ENCODE assay signal across 1 cellular context in genomic region chr15:40823572-40824343, GRCh38.
TF ChIP-seq lines count a peak whose summit lies in the region.

No MANE protein-coding gene starts in this region.

TF ChIP-seq in HepG2, 621 proteins besides CTCF, POLR2A, EP300 and RAD21 (continues in another document):
- 0 out of 2 replicates have a peak, but pooled peaks have one; percentile 41 for TF ChIP-seq HHEX (CRISPR knock-in tag; IDR thresholded peaks at IDR 0.05)
- TF ChIP-seq RERE (CRISPR knock-in tag; IDR thresholded peaks at IDR 0.05; ENCODE audit: low read depth) = peak; percentile 81; the same call in 1 of the 2 replicates
- peak; percentile 93 for TF ChIP-seq CEBPB (IDR thresholded peaks at IDR 0.05; ENCODE audit: borderline replicate concordance, low read depth, low read length)
- TF ChIP-seq NCOA2 (CRISPR knock-in tag; IDR thresholded peaks at IDR 0.05) = peak; percentile 27; the same call in 1 of the 2 replicates
- TF ChIP-seq THAP11 (CRISPR knock-in tag; IDR thresholded peaks at IDR 0.05) = peak; percentile 80
- no peak for TF ChIP-seq FOXP1 (IDR thresholded peaks at IDR 0.05)
- TF ChIP-seq FOXP1 (CRISPR knock-in tag; IDR thresholded peaks at IDR 0.05) = peak; percentile 40; the same call in 1 of the 2 replicates
- TF ChIP-seq ZKSCAN8 (CRISPR knock-in tag; IDR thresholded peaks at IDR 0.05; ENCODE audit: borderline replicate concordance) = peak; percentile 37; the same call in 1 of the 2 replicates
- TF ChIP-seq KDM6A (CRISPR knock-in tag; IDR thresholded peaks at IDR 0.05; ENCODE audit: low read depth) = no peak
- TF ChIP-seq ATF4 (CRISPR knock-in tag; IDR thresholded peaks at IDR 0.05) = peak in 1 of 2 experiments; percentile 73; a peak in 2 of 4 replicates
- no peak for TF ChIP-seq RBFOX2 (IDR thresholded peaks at IDR 0.05; ENCODE audit: low read depth, low read length)
- peak; percentile 67 for TF ChIP-seq SAP130 (CRISPR knock-in tag; IDR thresholded peaks at IDR 0.05; ENCODE audit: low read depth)
- TF ChIP-seq HOXA3 (CRISPR knock-in tag; IDR thresholded peaks at IDR 0.05) = no peak
- 0 out of 2 replicates have a peak, but pooled peaks have one; percentile 49 for TF ChIP-seq EHMT2 (IDR thresholded peaks at IDR 0.05; ENCODE audit: borderline replicate concordance, low read depth, low read length)
- peak; percentile 38; the same call in 1 of the 2 replicates for TF ChIP-seq TARDBP (CRISPR knock-in tag; IDR thresholded peaks at IDR 0.05)
- 0 out of 2 replicates have a peak, but pooled peaks have one; percentile 8 for TF ChIP-seq SMC3 (IDR thresholded peaks at IDR 0.05; ENCODE audit: low read length)
- TF ChIP-seq SOX13 (IDR thresholded peaks at IDR 0.05) = no peak
- TF ChIP-seq SOX13 (CRISPR knock-in tag; conservative IDR thresholded peaks at IDR 0.05 in 1 of 2, IDR thresholded peaks at IDR 0.05 in 1 of 2) = peak in 1 of 2 experiments; percentile 69; a peak in 2 of 4 replicates
- no peak for TF ChIP-seq ZNF660 (CRISPR knock-in tag; IDR thresholded peaks at IDR 0.05; ENCODE audit: borderline replicate concordance, low read depth)
- TF ChIP-seq ZBTB20 (CRISPR knock-in tag; IDR thresholded peaks at IDR 0.05; ENCODE audit: borderline replicate concordance, low read depth) = peak; percentile 95
- TF ChIP-seq ZNF12 (CRISPR knock-in tag; IDR thresholded peaks at IDR 0.05) = peak; percentile 48; the same call in 1 of the 2 replicates
- no peak for TF ChIP-seq CREB1 (IDR thresholded peaks at IDR 0.05)
- peak; percentile 33; the same call in 1 of the 2 replicates for TF ChIP-seq CREB1 (CRISPR knock-in tag; IDR thresholded peaks at IDR 0.05)
- peak; percentile 52 for TF ChIP-seq TEAD3 (CRISPR knock-in tag; optimal IDR thresholded peaks at IDR 0.05; ENCODE audit: borderline replicate concordance)
- TF ChIP-seq ARID3A (IDR thresholded peaks at IDR 0.05; ENCODE audit: low read depth, low read length) = peak; percentile 68; the same call in 1 of the 2 replicates
- no peak for TF ChIP-seq GZF1 (CRISPR knock-in tag; IDR thresholded peaks at IDR 0.05)
- peak; percentile 72; the same call in 1 of the 2 replicates for TF ChIP-seq HMG20A (CRISPR knock-in tag; IDR thresholded peaks at IDR 0.05; ENCODE audit: borderline replicate concordance)
- TF ChIP-seq HNF4A (CRISPR knock-in tag; IDR thresholded peaks at IDR 0.05) = 0 out of 2 replicates have a peak, but pooled peaks have one; percentile 24
- TF ChIP-seq ZNF614 (CRISPR knock-in tag; IDR thresholded peaks at IDR 0.05; ENCODE audit: borderline replicate concordance) = 0 out of 2 replicates have a peak, but pooled peaks have one; percentile 33
- TF ChIP-seq CBFB (CRISPR knock-in tag; IDR thresholded peaks at IDR 0.05) = peak; percentile 78; the same call in 1 of the 2 replicates
- no peak for TF ChIP-seq U2AF2 (IDR thresholded peaks at IDR 0.05; ENCODE audit: low read depth, low read length)
- TF ChIP-seq ZGPAT (CRISPR knock-in tag; IDR thresholded peaks at IDR 0.05) = 0 out of 2 replicates have a peak, but pooled peaks have one; percentile 38
- TF ChIP-seq MIXL1 (CRISPR knock-in tag; IDR thresholded peaks at IDR 0.05) = peak; percentile 55; the same call in 1 of the 2 replicates
- TF ChIP-seq ARID2 (CRISPR knock-in tag; IDR thresholded peaks at IDR 0.05; ENCODE audit: borderline replicate concordance) = peak; percentile 42; the same call in 1 of the 2 replicates
- TF ChIP-seq PRDM10 (CRISPR knock-in tag; IDR thresholded peaks at IDR 0.05; ENCODE audit: low read depth) = peak; percentile 64; the same call in 1 of the 2 replicates
- TF ChIP-seq ATF2 (CRISPR knock-in tag; IDR thresholded peaks at IDR 0.05) = peak; percentile 84
- peak; percentile 59; the same call in 1 of the 2 replicates for TF ChIP-seq SOX5 (CRISPR knock-in tag; IDR thresholded peaks at IDR 0.05; ENCODE audit: borderline replicate concordance)
- no peak for TF ChIP-seq ZNF354B (CRISPR knock-in tag; IDR thresholded peaks at IDR 0.05)
- TF ChIP-seq FOXA1 (IDR thresholded peaks at IDR 0.05) = 0 out of 2 replicates have a peak, but pooled peaks have one; percentile 59
- TF ChIP-seq FOXA1 (CRISPR knock-in tag; IDR thresholded peaks at IDR 0.05) = peak; percentile 98
- peak; percentile 96 for TF ChIP-seq ZNF574 (CRISPR knock-in tag; IDR thresholded peaks at IDR 0.05)
- peak; percentile 94 for TF ChIP-seq CEBPG (CRISPR knock-in tag; IDR thresholded peaks at IDR 0.05)
- no peak for TF ChIP-seq SKI (IDR thresholded peaks at IDR 0.05; ENCODE audit: partially characterized antibody)
- no peak for TF ChIP-seq ZNF749 (CRISPR knock-in tag; IDR thresholded peaks at IDR 0.05; ENCODE audit: borderline replicate concordance)
- TF ChIP-seq FOXK1 (CRISPR knock-in tag; IDR thresholded peaks at IDR 0.05; ENCODE audit: borderline replicate concordance, low read depth) = peak; percentile 27; the same call in 1 of the 2 replicates
- no peak for TF ChIP-seq TOE1 (CRISPR knock-in tag; IDR thresholded peaks at IDR 0.05)
- peak; percentile 41; the same call in 1 of the 2 replicates for TF ChIP-seq ELF3 (CRISPR knock-in tag; IDR thresholded peaks at IDR 0.05)
